35 cellular contexts compared by ENCODE assay signal in the genomic region with DNA sequence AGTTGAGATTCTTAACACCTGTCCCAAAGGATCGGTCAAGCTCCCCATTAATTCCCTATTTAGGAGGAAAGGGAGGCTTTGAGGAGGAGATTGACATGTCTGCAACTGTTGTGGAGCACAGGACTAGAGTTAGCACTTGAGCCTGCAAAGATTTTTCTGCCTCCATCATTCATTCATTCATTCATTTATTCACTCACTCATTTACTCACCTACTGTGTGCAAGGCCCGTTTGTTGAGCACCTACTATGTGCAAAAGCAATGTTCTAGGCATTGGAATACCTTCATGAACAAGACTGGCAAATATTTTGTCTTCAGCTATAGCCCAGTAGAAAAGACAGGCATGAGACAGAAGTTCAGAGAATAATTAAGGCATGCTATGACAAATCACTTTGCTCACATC.
"Had no signal": no experiment of that assay in that cellular context is flagged by ENCODE, and none has a peak within 500 bp of the region (broad histone marks: within the 10 kb centered on the region; RNA-seq: fewer than 3 reads in every experiment).

No MANE protein-coding gene starts in this region.

- H3K27me3 ChIP-seq: MG63 had no signal

- H3K36me3 ChIP-seq: MG63 had no signal

- H3K4me3 ChIP-seq: MG63 had no signal

- DNase-seq: Karpas-422, Kasumi-1, MG63, MM.1S, MV-4-11, NCI-H1048, NCI-H1092, NCI-H1092 treated with DMSO at 0.1 percent for 48 hours, NCI-H1105, NCI-H1105 treated with DMSO at 0.1 percent for 48 hours, NCI-H1417, NCI-H1417 treated with DMSO at 0.1 percent for 48 hours, NCI-H1436, NCI-H1436 treated with DMSO at 0.1 percent for 48 hours, NCI-H146, NCI-H1694, NCI-H1694 treated with DMSO at 0.1 percent for 48 hours, NCI-H187, NCI-H187 treated with DMSO at 0.1 percent for 48 hours, NCI-H1930, NCI-H2029, NCI-H2029 treated with DMSO at 0.1 percent for 48 hours, NCI-H2081, NCI-H2081 treated with DMSO at 0.1 percent for 48 hours, NCI-H2107, NCI-H2171, NCI-H2171 treated with DMSO at 0.1 percent for 48 hours, NCI-H2227 treated with DMSO at 0.1 percent for 48 hours, NCI-H226, NCI-H345, NCI-H446, NCI-H446 treated with DMSO at 0.1 percent for 48 hours, NCI-H510A, NCI-H510A treated with DMSO at 0.1 percent for 48 hours, NCI-H524 had no signal

- H3K9me3 ChIP-seq: MG63 had no signal
